ENCODE assay signal across 1 cellular context in genomic region chr19:55645512-55645881, GRCh38.
TF ChIP-seq lines count a peak whose summit lies in the region.

No MANE protein-coding gene starts in this region.

TF ChIP-seq in GM12878, 131 proteins besides CTCF, POLR2A, EP300 and RAD21:
- TF ChIP-seq PKNOX1 (IDR thresholded peaks at IDR 0.05) (no peak), LARP7 (IDR thresholded peaks at IDR 0.05) (no peak), SPI1 (IDR thresholded peaks at IDR 0.05; ENCODE audit: borderline replicate concordance, insufficient read depth, low read depth, low read length) (no peak), EZH2 (IDR thresholded peaks at IDR 0.05; ENCODE audit: borderline replicate concordance, control insufficient read depth, low read depth, low read length) (no peak), CHD2 (IDR thresholded peaks at IDR 0.05; ENCODE audit: borderline replicate concordance, low read depth, low read length) (no peak), KAT2A (conservative IDR thresholded peaks at IDR 0.05; ENCODE audit: control insufficient read depth, low read depth, low read length) (no peak), TBL1XR1 (IDR thresholded peaks at IDR 0.05; ENCODE audit: low read depth, low read length) (no peak), SP1 (IDR thresholded peaks at IDR 0.05; ENCODE audit: low read depth, low read length) (no peak), IKZF2 (IDR thresholded peaks at IDR 0.05) (no peak), MXI1 (IDR thresholded peaks at IDR 0.05; ENCODE audit: low read depth, low read length) (no peak), RCOR1 (conservative IDR thresholded peaks at IDR 0.05; ENCODE audit: low read depth, low read length) (no peak), RAD51 (IDR thresholded peaks at IDR 0.05) (no peak), SMC3 (IDR thresholded peaks at IDR 0.05; ENCODE audit: borderline replicate concordance, low read length) (no peak), CREM (IDR thresholded peaks at IDR 0.05; ENCODE audit: low read depth) (no peak), NRF1 (conservative IDR thresholded peaks at IDR 0.05; ENCODE audit: low read depth, low read length) (no peak)
TF ChIP-seq in GM12878: peak in this region for 0.
